ENCODE assay signal across 1 cellular context in the genomic region with DNA sequence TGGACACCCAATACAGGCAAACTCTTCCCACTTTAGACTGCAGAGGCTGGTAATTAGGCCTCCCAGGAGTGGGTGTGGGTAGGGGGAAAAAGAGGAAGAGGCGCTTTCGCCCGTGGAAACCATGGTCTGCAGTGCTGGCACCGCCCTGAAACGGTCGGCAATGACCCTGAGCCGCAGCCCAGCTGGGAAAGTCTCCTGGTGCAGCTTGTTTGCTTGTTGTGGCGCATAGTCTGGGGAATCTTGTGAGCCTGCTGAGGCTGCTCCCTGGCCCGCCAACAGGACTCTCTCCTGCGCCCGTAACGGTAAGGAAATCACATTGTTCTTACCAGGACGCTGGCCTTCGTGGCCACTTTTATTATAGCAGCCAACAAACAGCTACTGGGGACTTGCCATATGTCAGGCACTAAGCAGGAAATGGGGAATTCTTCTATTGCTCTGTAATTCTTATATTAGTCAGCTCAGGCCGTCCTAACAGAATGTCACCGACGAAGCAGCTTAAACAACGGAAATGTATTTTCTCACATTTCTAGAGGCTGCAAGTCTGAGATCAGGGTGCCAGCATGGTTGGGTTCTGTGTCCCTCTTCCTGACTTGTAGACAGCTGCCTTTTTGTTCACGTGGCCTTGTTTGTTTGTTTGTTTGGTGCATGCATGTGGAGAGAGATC.
TF ChIP-seq lines count a peak whose summit lies in the region.

No MANE protein-coding gene starts in this region.

TF ChIP-seq in HepG2, 621 proteins besides CTCF, POLR2A, EP300 and RAD21 (continued from another document):
- TF ChIP-seq CEBPB (IDR thresholded peaks at IDR 0.05; ENCODE audit: borderline replicate concordance, low read depth, low read length) = no peak
- no peak for TF ChIP-seq ETV5 (CRISPR knock-in tag; IDR thresholded peaks at IDR 0.05; ENCODE audit: borderline replicate concordance)
